11 cellular contexts compared by ENCODE assay signal in genomic region chr6:100617633-100618348, GRCh38.
DNase-seq lines count a peak whose midpoint lies in the region; ATAC-seq and TF ChIP-seq lines count a peak whose summit lies in the region.
"Had no signal": no experiment of that assay in that cellular context is flagged by ENCODE, and none has a peak within 500 bp of the region (broad histone marks: within the 10 kb centered on the region; RNA-seq: fewer than 3 reads in every experiment).

No MANE protein-coding gene starts in this region.

- H3K27me3 ChIP-seq in breast epithelium, result no peaks in the 10 kb centered on the region

- no peaks in the 10 kb centered on the region for H3K9me3 ChIP-seq in breast epithelium

- no peaks in the 10 kb centered on the region for H3K4me1 ChIP-seq in breast epithelium

- H3K4me3 ChIP-seq in breast epithelium, result no peak overlapping the region
- H3K4me3 ChIP-seq: skin epidermis had no signal

- peak; percentile 72 for ATAC-seq in HG03354 (IDR thresholded peaks at IDR 0.05; ENCODE audit: poor library complexity, severe bottlenecking, unreplicated experiment)
- ATAC-seq in stimulated activated naive B cell treated with anti-CD40 and anti-IgM and Interleukin-4, amounts not matched to agents 10 μg/mL and 1 μg/mL and 100 μg/mL, for 72 hours (replicated peaks), result peak; percentile 63 to 71
- ATAC-seq: stimulated activated effector memory CD8-positive, alpha-beta T cell treated with anti-CD3 and anti-CD28 coated beads, Interleukin-12 subunit alpha, Interleukin-12 subunit beta, amount 100 ng/mL, for 72 hours had no signal

- no peak for TF ChIP-seq POLR2A in breast epithelium (IDR thresholded peaks at IDR 0.05)

- no peak for TF ChIP-seq CTCF in MCF 10A (IDR thresholded peaks at IDR 0.05; ENCODE audit: unreplicated experiment)
- no peak for TF ChIP-seq CTCF in breast epithelium (IDR thresholded peaks at IDR 0.05)

- CTCF ChIA-PET in MCF 10A (lab: Yijun Ruan, JAX), result no interaction called here

- peaks cover 19% of the 10 kb centered on the region for H3K36me3 Mint-ChIP-seq in MCF 10A (ENCODE audit: insufficient read depth, unreplicated experiment)
- peaks cover 44 to 47% of the 10 kb centered on the region in 2 donors for H3K36me3 Mint-ChIP-seq in stimulated activated naive B cell treated with anti-CD40 and anti-IgM and Interleukin-4, amounts not matched to agents 10 μg/mL and 1 μg/mL and 100 μg/mL, for 72 hours

- DNase-seq in MCF 10A (ENCODE audit: unreplicated experiment), result peak; percentile 90
- DNase-seq in breast epithelium (ENCODE audit: low spot score in 2 of 2), result no peak
- DNase-seq in SIG-M5 treated with dmso at 0.1 percent for 504 hours (lab: John Stamatoyannopoulos, UW; ENCODE audit: unreplicated experiment), result peak; percentile 43
- DNase-seq in stimulated activated naive B cell treated with anti-CD40 and anti-IgM and Interleukin-4, amounts not matched to agents 10 μg/mL and 1 μg/mL and 100 μg/mL, for 72 hours, result no peak
- DNase-seq in HK-2 (ENCODE audit: unreplicated experiment), result no peak
- DNase-seq in NK-92 treated with Interleukin-12 subunit alpha and Interleukin-12 subunit beta, amount 100 ng/mL, for 24 hours (lab: John Stamatoyannopoulos, UW), result no peak
- no peak for DNase-seq in NCI-H748 (lab: John Stamatoyannopoulos, UW; ENCODE audit: unreplicated experiment)

- no peak overlapping the region for H3K27ac ChIP-seq in breast epithelium

- peak overlapping the region; percentile 58 for H3K27ac Mint-ChIP-seq in MCF 10A (ENCODE audit: low read depth, unreplicated experiment)
- no peak overlapping the region for H3K27ac Mint-ChIP-seq in stimulated activated naive B cell treated with anti-CD40 and anti-IgM and Interleukin-4, amounts not matched to agents 10 μg/mL and 1 μg/mL and 100 μg/mL, for 72 hours
- H3K27ac Mint-ChIP-seq: activated naive CD4-positive, alpha-beta T cell treated with anti-CD3 and anti-CD28 coated beads, Interleukin-2, amount 50 U/mL, for 72 hours; stimulated activated effector memory CD8-positive, alpha-beta T cell treated with anti-CD3 and anti-CD28 coated beads, Interleukin-12 subunit alpha, Interleukin-12 subunit beta, amount 100 ng/mL, for 72 hours had no signal

- H3K27me3 Mint-ChIP-seq in MCF 10A (ENCODE audit: insufficient read depth, unreplicated experiment), result no peaks in the 10 kb centered on the region
- no peaks in the 10 kb centered on the region for H3K27me3 Mint-ChIP-seq in stimulated activated naive B cell treated with anti-CD40 and anti-IgM and Interleukin-4, amounts not matched to agents 10 μg/mL and 1 μg/mL and 100 μg/mL, for 72 hours

- intact Hi-C loops in MCF 10A (cut with micrococcal nuclease), result no loop called here
- intact Hi-C loops in breast epithelium (cut with DNase I; ENCODE audit: low total_unique reads), result no loop called here

- POLR2A ChIA-PET in MCF 10A (lab: Yijun Ruan, JAX), result interaction anchor here (1.1 to 1.4 kb wide), 2 partner anchors 9 kb away, joined by 3 read pairs; no protein-coding TSS in a partner anchor

- H3K4me3 Mint-ChIP-seq in MCF 10A (ENCODE audit: unreplicated experiment), result peak overlapping the region; percentile 58
- H3K4me3 Mint-ChIP-seq in stimulated activated naive B cell treated with anti-CD40 and anti-IgM and Interleukin-4, amounts not matched to agents 10 μg/mL and 1 μg/mL and 100 μg/mL, for 72 hours, result no peak overlapping the region
- H3K4me3 Mint-ChIP-seq: stimulated activated effector memory CD8-positive, alpha-beta T cell treated with anti-CD3 and anti-CD28 coated beads, Interleukin-12 subunit alpha, Interleukin-12 subunit beta, amount 100 ng/mL, for 72 hours had no signal

- no peaks in the 10 kb centered on the region for H3K36me3 ChIP-seq in breast epithelium

- H3K9me3 Mint-ChIP-seq in MCF 10A (ENCODE audit: unreplicated experiment), result no peaks in the 10 kb centered on the region
- H3K9me3 Mint-ChIP-seq in stimulated activated naive B cell treated with anti-CD40 and anti-IgM and Interleukin-4, amounts not matched to agents 10 μg/mL and 1 μg/mL and 100 μg/mL, for 72 hours, result peaks cover 3 to 6% of the 10 kb centered on the region in 2 donors

- no TSS peak for BruUV-seq in MCF 10A (replicated peaks; lab: Mats Ljungman, UMichigan)

- H3K4me1 Mint-ChIP-seq in MCF 10A (ENCODE audit: insufficient read depth, unreplicated experiment), result peaks cover 32% of the 10 kb centered on the region
- peaks cover 0 to 5% of the 10 kb centered on the region in 2 donors for H3K4me1 Mint-ChIP-seq in stimulated activated naive B cell treated with anti-CD40 and anti-IgM and Interleukin-4, amounts not matched to agents 10 μg/mL and 1 μg/mL and 100 μg/mL, for 72 hours
- H3K4me1 Mint-ChIP-seq: stimulated activated effector memory CD8-positive, alpha-beta T cell treated with anti-CD3 and anti-CD28 coated beads, Interleukin-12 subunit alpha, Interleukin-12 subunit beta, amount 100 ng/mL, for 72 hours had no signal

Comparison
In these comparisons a context has a peak if more than half of its experiments do, and no peak if none do; other contexts are left out.
1. DNase-seq: peak in MCF 10A (single experiment) and SIG-M5 treated with dmso at 0.1 percent for 504 hours (single experiment); none in breast epithelium (0 of 2), stimulated activated naive B cell treated with anti-CD40 and anti-IgM and Interleukin-4, amounts not matched to agents 10 μg/mL and 1 μg/mL and 100 μg/mL, for 72 hours (single experiment), HK-2 (single experiment), NK-92 treated with Interleukin-12 subunit alpha and Interleukin-12 subunit beta, amount 100 ng/mL, for 24 hours (single experiment) and NCI-H748 (single experiment).